Comparison of ENCODE assay signal across 13 cellular contexts in the genomic region with DNA sequence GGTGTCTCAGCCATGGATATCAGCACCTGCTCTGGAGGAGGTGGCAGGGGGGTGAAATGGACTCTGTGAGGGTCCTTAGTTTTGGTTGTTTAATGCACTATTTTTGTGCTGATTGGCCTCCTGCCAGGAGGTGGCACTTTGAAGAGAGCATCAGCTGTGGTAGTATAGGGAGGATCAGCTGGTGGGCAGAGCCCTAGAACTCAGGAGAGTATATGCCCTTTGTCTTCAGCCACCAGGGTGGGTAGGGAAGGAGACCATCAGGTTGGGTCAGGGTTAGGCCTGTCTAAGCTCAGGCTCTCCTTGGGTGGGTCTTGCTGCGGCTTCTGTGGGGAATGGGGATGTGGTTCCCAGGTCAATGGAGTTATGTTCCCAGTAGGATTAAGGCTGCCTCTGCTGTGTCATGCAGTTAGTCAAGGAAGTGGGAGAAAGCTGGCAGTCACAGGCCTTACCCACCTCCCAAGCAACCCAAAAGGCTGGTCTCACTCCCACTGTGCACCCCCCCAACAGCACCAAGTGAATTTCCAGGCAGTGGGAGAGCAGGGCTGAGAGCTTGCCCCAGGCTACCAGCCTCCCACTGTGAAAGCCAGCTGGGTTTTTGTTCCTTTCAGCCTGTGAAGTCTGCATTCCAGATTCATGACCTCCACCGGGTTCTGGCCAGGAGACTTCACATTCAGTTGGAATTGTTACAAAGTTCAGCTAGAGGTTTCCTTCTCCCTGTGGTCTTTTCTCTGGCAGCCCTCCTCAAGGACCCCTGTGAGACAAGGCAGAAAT. TPM values are rescaled to one million over a fixed set of nuclear protein-coding genes. Genes with fewer than 3 reads are reported as not detected.
DNase-seq lines count a peak whose midpoint lies in the region; ATAC-seq, FAIRE-seq and TF ChIP-seq lines count a peak whose summit lies in the region.
"Had no signal": no experiment of that assay in that cellular context is flagged by ENCODE, and none has a peak within 500 bp of the region (broad histone marks: within the 10 kb centered on the region; RNA-seq: fewer than 3 reads in every experiment).

No MANE protein-coding gene starts in this region.

- ATAC-seq in HCT116 (peak; percentile 65), SK-N-SH treated with all-trans-retinoic acid at 6 μM for 48 hours (peak; percentile 61), GM19395 (IDR thresholded peaks at IDR 0.05; ENCODE audit: unreplicated experiment) (no peak), GM18870 (IDR thresholded peaks at IDR 0.05; ENCODE audit: unreplicated experiment) (no peak)

- no peak for FAIRE-seq in GM12891 (lab: Jason Lieb, UNC)

- H3K27me3 ChIP-seq in HCT116 (ENCODE audit: insufficient read depth, low read length): no peaks in the 10 kb centered on the region

- H4K20me1 ChIP-seq in HCT116 (ENCODE audit: insufficient read depth): no peaks in the 10 kb centered on the region

- no peak for TF ChIP-seq POLR2A in HCT116 (IDR thresholded peaks at IDR 0.05; ENCODE audit: borderline replicate concordance, extremely low read depth, insufficient read depth, insufficient read length)
- no peak for TF ChIP-seq POLR2A in GM12891 (IDR thresholded peaks at IDR 0.05; ENCODE audit: low read depth, low read length)

- H3K9me2 ChIP-seq in HCT116 (ENCODE audit: insufficient read depth): no peaks in the 10 kb centered on the region

- POLR2A ChIA-PET in HCT116 (lab: Charles Lee): no interaction called here

- RAD21 ChIA-PET in HCT116 (lab: Charles Lee; ENCODE audit: low non-redundant PET in 1 of 2, low total read pairs in 2 of 2, uncharacterized antibody in 2 of 2, unreplicated experiment in 2 of 2): no interaction called here

- no TSS peak for BruUV-seq in HCT116 (replicated peaks; lab: Mats Ljungman, UMichigan)

- H3K4me1 ChIP-seq in HCT116 (ENCODE audit: control insufficient read depth in 1 of 2, insufficient read depth in 2 of 2, low read length in 2 of 2): peaks cover 10 to 28% of the 10 kb centered on the region in 2 experiments

- H3K27ac ChIP-seq in HCT116 (ENCODE audit: low read depth, low read length): no peak overlapping the region

- H3K4me3 ChIP-seq in HCT116 (replicated peaks in 1 of 2; ENCODE audit: low read depth in 1 of 2, low read length in 2 of 2): no peak overlapping the region

- DNase-seq in A172 (ENCODE audit: low spot score) (peak; percentile 37), HCT116 (ENCODE audit: low read depth, low spot score) (no peak), fibroblast of the conjunctiva (ENCODE audit: low read depth) (peak; percentile 12), GM12891 (ENCODE audit: insufficient read length, low spot score) (no peak), NCI-H1092 treated with DMSO at 0.1 percent for 48 hours (lab: John Stamatoyannopoulos, UW) (no peak)
- DNase-seq: activated CD4-positive, CD25-positive, alpha-beta regulatory T cell; activated T-cell treated with anti-CD3 and anti-CD28 coated beads, Interleukin-2, amount 50 U/mL, for 48 hours; posterior cingulate gyrus; SHP77; stimulated activated CD4-positive, alpha-beta T cell treated with anti-CD3 and anti-CD28 coated beads, Interleukin-2, amount 100 ng/mL, for 48 hours had no signal

- no peaks in the 10 kb centered on the region for H3K36me3 ChIP-seq in HCT116 (ENCODE audit: control insufficient read depth in 1 of 2, insufficient read depth in 2 of 2, low read length in 2 of 2)

- H2AFZ ChIP-seq in HCT116 (ENCODE audit: low read depth, low read length, poor library complexity, severe bottlenecking): no peak overlapping the region

- intact Hi-C loops in HCT116 (cut with micrococcal nuclease): no loop called here

- no peak for TF ChIP-seq CTCF in HCT116 (IDR thresholded peaks at IDR 0.05 in 2 of 3, conservative IDR thresholded peaks at IDR 0.05 in 1 of 3; ENCODE audit: borderline replicate concordance in 1 of 3, insufficient read depth in 1 of 3, low read depth in 2 of 3, low read length in 2 of 3)

- no peak for TF ChIP-seq RAD21 in HCT116 (IDR thresholded peaks at IDR 0.05; ENCODE audit: low read depth)

- H3K9me3 ChIP-seq in HCT116 (ENCODE audit: control insufficient read depth in 1 of 2, insufficient read depth in 1 of 2, low read depth in 1 of 2, low read length in 2 of 2): no peaks in the 10 kb centered on the region

- CTCF ChIA-PET in HCT116 (lab: Charles Lee): no interaction called here

- H3K79me2 ChIP-seq in HCT116 (ENCODE audit: insufficient read depth, low read length): no peaks in the 10 kb centered on the region

- H3K4me2 ChIP-seq in HCT116 (ENCODE audit: low read length): peak overlapping the region; percentile 49

- H3K9ac ChIP-seq in HCT116 (ENCODE audit: low read length): no peak overlapping the region

TF ChIP-seq in HCT116, 20 proteins besides CTCF, POLR2A, EP300 and RAD21:
- TF ChIP-seq, protein P1, sequence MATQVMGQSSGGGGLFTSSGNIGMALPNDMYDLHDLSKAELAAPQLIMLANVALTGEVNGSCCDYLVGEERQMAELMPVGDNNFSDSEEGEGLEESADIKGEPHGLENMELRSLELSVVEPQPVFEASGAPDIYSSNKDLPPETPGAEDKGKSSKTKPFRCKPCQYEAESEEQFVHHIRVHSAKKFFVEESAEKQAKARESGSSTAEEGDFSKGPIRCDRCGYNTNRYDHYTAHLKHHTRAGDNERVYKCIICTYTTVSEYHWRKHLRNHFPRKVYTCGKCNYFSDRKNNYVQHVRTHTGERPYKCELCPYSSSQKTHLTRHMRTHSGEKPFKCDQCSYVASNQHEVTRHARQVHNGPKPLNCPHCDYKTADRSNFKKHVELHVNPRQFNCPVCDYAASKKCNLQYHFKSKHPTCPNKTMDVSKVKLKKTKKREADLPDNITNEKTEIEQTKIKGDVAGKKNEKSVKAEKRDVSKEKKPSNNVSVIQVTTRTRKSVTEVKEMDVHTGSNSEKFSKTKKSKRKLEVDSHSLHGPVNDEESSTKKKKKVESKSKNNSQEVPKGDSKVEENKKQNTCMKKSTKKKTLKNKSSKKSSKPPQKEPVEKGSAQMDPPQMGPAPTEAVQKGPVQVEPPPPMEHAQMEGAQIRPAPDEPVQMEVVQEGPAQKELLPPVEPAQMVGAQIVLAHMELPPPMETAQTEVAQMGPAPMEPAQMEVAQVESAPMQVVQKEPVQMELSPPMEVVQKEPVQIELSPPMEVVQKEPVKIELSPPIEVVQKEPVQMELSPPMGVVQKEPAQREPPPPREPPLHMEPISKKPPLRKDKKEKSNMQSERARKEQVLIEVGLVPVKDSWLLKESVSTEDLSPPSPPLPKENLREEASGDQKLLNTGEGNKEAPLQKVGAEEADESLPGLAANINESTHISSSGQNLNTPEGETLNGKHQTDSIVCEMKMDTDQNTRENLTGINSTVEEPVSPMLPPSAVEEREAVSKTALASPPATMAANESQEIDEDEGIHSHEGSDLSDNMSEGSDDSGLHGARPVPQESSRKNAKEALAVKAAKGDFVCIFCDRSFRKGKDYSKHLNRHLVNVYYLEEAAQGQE (IDR thresholded peaks at IDR 0.05; ENCODE audit: low read depth): no peak

TF ChIP-seq in SK-N-SH treated with all-trans-retinoic acid at 6 μM for 48 hours, 23 proteins besides CTCF, POLR2A, EP300 and RAD21:
- TF ChIP-seq ZNF70 (CRISPR knock-in tag; IDR thresholded peaks at IDR 0.05): no peak

TF ChIP-seq in GM12891, 5 proteins besides CTCF, POLR2A, EP300 and RAD21:
- TF ChIP-seq TAF1 (IDR thresholded peaks at IDR 0.05; ENCODE audit: low read depth, low read length) (no peak), SPI1 (IDR thresholded peaks at IDR 0.05; ENCODE audit: low read depth, low read length) (no peak), PAX5 (IDR thresholded peaks at IDR 0.05; ENCODE audit: insufficient read depth, low read length, severe bottlenecking) (no peak), POU2F2 (IDR thresholded peaks at IDR 0.05; ENCODE audit: low read depth, low read length) (no peak)

RNA-seq across cellular contexts. Expression of a gene that starts 5.7 kb away (rescaled TPM):
- 66.4 and 70.3 TPM in 2 replicates for total RNA-seq in A172 (2014; rRNA removed; shearing (Covaris generic))
- 11.2 TPM for total RNA-seq in HCT116 (2021; ENCODE audit: unreplicated experiment)
- polyA plus RNA-seq in HCT116 (2012): 2.7 and 3.9 TPM in 2 replicates
- 2.4 TPM for polyA plus RNA-seq in GM12891 (2012; ENCODE audit: low read depth, missing spikeins)

Comparison
In these comparisons a context has a peak if more than half of its experiments do, and no peak if none do; other contexts are left out.
1. DNase-seq: peak in A172 (single experiment) and fibroblast of the conjunctiva (single experiment); none in HCT116 (single experiment), GM12891 (single experiment) and NCI-H1092 treated with DMSO at 0.1 percent for 48 hours (single experiment).
2. ATAC-seq: peak in HCT116 (single experiment) and SK-N-SH treated with all-trans-retinoic acid at 6 μM for 48 hours (single experiment); none in GM19395 (single experiment) and GM18870 (single experiment).